Comparison of ENCODE assay signal across 1 cellular context in genomic region chr2:160478660-160479059, GRCh38.
TF ChIP-seq lines count a peak whose summit lies in the region.

No MANE protein-coding gene starts in this region.

TF ChIP-seq in GM23338, 12 proteins besides CTCF, POLR2A, EP300 and RAD21 (continued from another document):
- no peak for TF ChIP-seq ZNF114 (CRISPR knock-in tag; IDR thresholded peaks at IDR 0.05)
- no peak for TF ChIP-seq EZH2phosphoT487 (IDR thresholded peaks at IDR 0.05; ENCODE audit: unreplicated experiment)
- no peak for TF ChIP-seq REST (IDR thresholded peaks at IDR 0.05; ENCODE audit: unreplicated experiment)
